Comparison of ENCODE assay signal across 24 cellular contexts in the genomic region with DNA sequence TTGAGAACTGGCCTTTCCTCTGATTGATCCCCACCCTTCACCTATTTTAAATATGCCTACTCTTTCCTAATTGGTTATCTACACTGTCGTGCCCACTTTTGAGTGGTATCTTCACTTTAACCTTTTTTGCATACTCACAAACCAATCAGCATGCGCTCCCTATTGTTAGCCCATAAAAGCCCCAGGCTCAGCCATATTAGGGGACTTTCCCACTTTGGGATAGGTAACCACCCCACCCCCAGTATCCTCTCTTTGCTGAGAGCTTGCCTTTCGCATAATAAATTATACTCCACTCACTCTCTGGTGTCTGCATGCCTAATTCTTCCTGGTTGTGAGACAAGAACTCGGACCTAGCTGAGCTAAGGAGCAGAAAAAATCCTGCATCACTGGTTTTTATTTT.
"Had no signal": no experiment of that assay in that cellular context is flagged by ENCODE, and none has a peak within 500 bp of the region (broad histone marks: within the 10 kb centered on the region; RNA-seq: fewer than 3 reads in every experiment).

No MANE protein-coding gene starts in this region.

- H3K27me3 Mint-ChIP-seq: activated CD4-positive, alpha-beta memory T cell treated with anti-CD3 and anti-CD28 coated beads, Interleukin-2, amount 10 ng/mL, durations not matched to agents 7 days and 5 days; activated naive CD8-positive, alpha-beta T cell treated with anti-CD3 and anti-CD28 coated beads for 36 hours; stimulated activated naive B cell treated with anti-CD40 and anti-IgM and Interleukin-4, amounts not matched to agents 10 μg/mL and 1 μg/mL and 100 μg/mL, for 72 hours had no signal

- H3K4me1 Mint-ChIP-seq: activated CD4-positive, alpha-beta memory T cell treated with anti-CD3 and anti-CD28 coated beads, Interleukin-2, amount 10 ng/mL, durations not matched to agents 7 days and 5 days had no signal

- DNase-seq: activated CD4-positive, alpha-beta memory T cell treated with anti-CD3 and anti-CD28 coated beads, Interleukin-2, amount 10 ng/mL, durations not matched to agents 7 days and 5 days; activated CD4-positive, alpha-beta T cell treated with anti-CD3 and anti-CD28 coated beads for 48 hours; activated gamma-delta T cell treated with Interleukin-2 at 50 U/mL for 16 hours; activated naive CD8-positive, alpha-beta T cell treated with anti-CD3 and anti-CD28 coated beads for 36 hours; amniotic stem cell; cerebellar nuclear complex; head of caudate nucleus; hypothalamus; lower lobe of right lung; mesendoderm; mucosa of descending colon; retina; sigmoid colon; stimulated activated CD4-positive, alpha-beta T cell treated with anti-CD3 and anti-CD28 coated beads, Interleukin-15, amount 100 ng/mL, for 24 hours; stimulated activated naive B cell treated with anti-CD40 and anti-IgM and Interleukin-4, amounts not matched to agents 10 μg/mL and 1 μg/mL and 100 μg/mL, for 72 hours; transverse colon had no signal

- H3K27ac ChIP-seq: coronary artery, epithelial cell of prostate, gastroesophageal sphincter, lower lobe of right lung, sigmoid colon, transverse colon had no signal

- H3K4me1 ChIP-seq: gastroesophageal sphincter, lower lobe of right lung, sigmoid colon, transverse colon had no signal

- H3K4me3 Mint-ChIP-seq: activated CD4-positive, alpha-beta memory T cell treated with anti-CD3 and anti-CD28 coated beads, Interleukin-2, amount 10 ng/mL, durations not matched to agents 7 days and 5 days; activated naive CD8-positive, alpha-beta T cell treated with anti-CD3 and anti-CD28 coated beads for 36 hours; activated T-helper 1 cell treated with anti-CD3 and anti-CD28 coated beads, Interleukin-12 subunit alpha, Interleukin-12 subunit beta, Interleukin-2, Interleukin-4 antibody, amounts not matched to agents 30 ng/mL and 10 ng/mL and 1 ng/mL, durations not matched to agents 14 hours and 24 hours and 36 hours; stimulated activated naive B cell treated with anti-CD40 and anti-IgM and Interleukin-4, amounts not matched to agents 10 μg/mL and 1 μg/mL and 100 μg/mL, for 72 hours had no signal

- H3K27me3 ChIP-seq: gastroesophageal sphincter, sigmoid colon, transverse colon had no signal

- H3K36me3 ChIP-seq: gastroesophageal sphincter, lower lobe of right lung, sigmoid colon, transverse colon had no signal

- H3K4me2 ChIP-seq: smooth muscle cell had no signal

- H3K27ac Mint-ChIP-seq: activated CD4-positive, alpha-beta memory T cell treated with anti-CD3 and anti-CD28 coated beads, Interleukin-2, amount 10 ng/mL, durations not matched to agents 7 days and 5 days; activated naive CD8-positive, alpha-beta T cell treated with anti-CD3 and anti-CD28 coated beads for 36 hours; activated T-helper 1 cell treated with anti-CD3 and anti-CD28 coated beads, Interleukin-12 subunit alpha, Interleukin-12 subunit beta, Interleukin-2, Interleukin-4 antibody, amounts not matched to agents 30 ng/mL and 10 ng/mL and 1 ng/mL, durations not matched to agents 14 hours and 24 hours and 36 hours; stimulated activated naive B cell treated with anti-CD40 and anti-IgM and Interleukin-4, amounts not matched to agents 10 μg/mL and 1 μg/mL and 100 μg/mL, for 72 hours had no signal

- H3K4me3 ChIP-seq: coronary artery, gastroesophageal sphincter, lower lobe of right lung, mucosa of descending colon, sigmoid colon, smooth muscle cell, transverse colon had no signal

- FAIRE-seq: bronchial epithelial cell, islet of Langerhans, urothelium cell line had no signal

- ATAC-seq: gastroesophageal sphincter; lower lobe of right lung; mucosa of descending colon; stimulated activated naive B cell treated with anti-CD40 and anti-IgM and Interleukin-4, amounts not matched to agents 10 μg/mL and 1 μg/mL and 100 μg/mL, for 72 hours had no signal

- H3K9me3 ChIP-seq: gastroesophageal sphincter, lower lobe of right lung, sigmoid colon, transverse colon had no signal
